ENCODE assay signal across 15 cellular contexts in the genomic region with DNA sequence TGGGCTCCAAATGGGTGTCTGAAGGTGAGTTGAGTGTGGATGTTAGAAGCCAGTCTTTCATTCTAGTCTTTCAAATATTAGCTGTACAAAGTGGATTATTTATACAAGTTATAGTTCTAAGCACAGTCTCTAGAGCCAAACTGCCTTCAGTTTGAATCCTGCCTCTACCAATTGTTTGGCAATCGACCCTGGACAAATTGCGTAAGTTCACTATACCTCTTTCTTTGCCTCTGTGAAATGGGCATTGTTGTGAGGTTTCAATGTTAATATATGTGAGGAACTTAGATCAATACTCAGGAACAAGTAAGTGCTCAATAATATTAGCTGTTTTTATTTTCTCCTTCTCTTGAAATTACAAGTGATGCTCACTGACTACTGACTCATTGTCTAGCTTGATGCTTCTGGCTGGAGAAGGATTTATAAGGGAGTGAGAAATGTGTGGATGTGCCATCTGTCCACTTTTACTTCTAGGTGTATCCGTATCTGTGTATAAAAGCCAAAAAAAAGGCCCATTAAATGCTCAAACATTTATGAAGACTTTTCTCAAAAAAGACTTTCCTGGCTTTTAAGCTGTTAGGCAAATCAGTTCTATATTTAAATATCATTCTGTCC. TPM values are rescaled to one million over a fixed set of nuclear protein-coding genes. Genes with fewer than 3 reads are reported as not detected.
DNase-seq lines count a peak whose midpoint lies in the region; ATAC-seq, FAIRE-seq and TF ChIP-seq lines count a peak whose summit lies in the region.
"Had no signal": no experiment of that assay in that cellular context is flagged by ENCODE, and none has a peak within 500 bp of the region (broad histone marks: within the 10 kb centered on the region; RNA-seq: fewer than 3 reads in every experiment).

No MANE protein-coding gene starts in this region.

- H3K4me2 ChIP-seq in SU-DHL-6 (ENCODE audit: low read depth, low read length, poor library complexity, severe bottlenecking) (peak overlapping the region; percentile 54), HepG2 (ENCODE audit: low read depth, low read length) (no peak overlapping the region)

- no peaks in the 10 kb centered on the region for H3K9me2 ChIP-seq in SU-DHL-6 (replicated peaks; ENCODE audit: insufficient read depth, low read length)

- peaks cover 5% of the 10 kb centered on the region; the same call in 1 of the 2 replicates for H3F3A ChIP-seq in SU-DHL-6 (ENCODE audit: insufficient read depth)

- WGBS in HepG2 (ENCODE audit: low lambda C conversion rate) = 45% methylated on average over 3 of the region's 3 CpGs

- no peak for TF ChIP-seq POLR2A in HepG2 (IDR thresholded peaks at IDR 0.05; ENCODE audit: insufficient read depth in 1 of 2, low read depth in 2 of 2, low read length in 2 of 2)

- H3K79me2 ChIP-seq in SU-DHL-6 (ENCODE audit: insufficient read depth, low read length) (no peaks in the 10 kb centered on the region), HepG2 (ENCODE audit: insufficient read depth, low read length) (no peaks in the 10 kb centered on the region)

- in situ Hi-C loops in HepG2 (cut with HindIII; ENCODE audit: extremely low pct_ligation_motif_present, low pct_unique_long_range_greater_than_20kb) = no loop called here

- no peaks in the 10 kb centered on the region for H3K9me3 ChIP-seq in SU-DHL-6 (ENCODE audit: insufficient read depth, low read length)
- H3K9me3 ChIP-seq in HepG2 (ENCODE audit: low read length) = no peaks in the 10 kb centered on the region
- H3K9me3 ChIP-seq: ovary had no signal

- H3K4me1 ChIP-seq in HepG2 (ENCODE audit: insufficient read depth, low read length) = peaks cover 35% of the 10 kb centered on the region

- DNase-seq in DMS53 (lab: John Stamatoyannopoulos, UW) = peak; percentile 13
- DNase-seq in DMS53 treated with DMSO at 0.1 percent for 48 hours (lab: John Stamatoyannopoulos, UW; ENCODE audit: unreplicated experiment) = no peak
- DNase-seq in HepG2 (ENCODE audit: low spot score) = no peak
- DNase-seq in superior temporal gyrus (ENCODE audit: extremely low spot score) = peak; percentile 46
- no peak for DNase-seq in amniotic stem cell (lab: John Stamatoyannopoulos, UW)
- DNase-seq: 8988T, foreskin melanocyte, NCI-H1694 treated with DMSO at 0.1 percent for 48 hours, NCI-H524 treated with DMSO at 0.1 percent for 48 hours, ovary had no signal

- no peak for FAIRE-seq in HepG2 (lab: Jason Lieb, UNC)
- FAIRE-seq: GM12878 had no signal

- intact Hi-C loops in HepG2 (cut with micrococcal nuclease; ENCODE audit: unreplicated experiment) = no loop called here

- no peak for TF ChIP-seq RAD21 in HepG2 (CRISPR knock-in tag; IDR thresholded peaks at IDR 0.05)

- H2AFZ ChIP-seq in SU-DHL-6 (ENCODE audit: low read depth, low read length, severe bottlenecking) (no peak overlapping the region), HepG2 (ENCODE audit: low read length) (no peak overlapping the region)

- no peak for TF ChIP-seq EP300 in HepG2 (IDR thresholded peaks at IDR 0.05; ENCODE audit: low read depth in 2 of 2, low read length in 2 of 2)
- TF ChIP-seq EP300 in HepG2 (CRISPR knock-in tag; IDR thresholded peaks at IDR 0.05; ENCODE audit: borderline replicate concordance) = no peak

- ATAC-seq in HepG2 (no peak), GM21526 (IDR thresholded peaks at IDR 0.05; ENCODE audit: low FRiP score, unreplicated experiment) (no peak), GM21786 (IDR thresholded peaks at IDR 0.05; ENCODE audit: unreplicated experiment) (no peak)
- ATAC-seq: Panc1 had no signal

- no peaks in the 10 kb centered on the region for H4K20me1 ChIP-seq in SU-DHL-6 (ENCODE audit: low read depth, low read length)
- H4K20me1 ChIP-seq in HepG2 (ENCODE audit: insufficient read depth, low read length) = no peaks in the 10 kb centered on the region

- H3K27ac ChIP-seq in SU-DHL-6 (ENCODE audit: low read depth, low read length) = peak overlapping the region; percentile 74
- H3K27ac ChIP-seq in HepG2 (ENCODE audit: extremely low read length, insufficient read depth, low read length) = no peak overlapping the region
- H3K27ac ChIP-seq: ovary had no signal

- H3K9ac ChIP-seq in SU-DHL-6 (ENCODE audit: low read length) = peak overlapping the region; percentile 12; the same call in 1 of the 2 replicates
- no peak overlapping the region for H3K9ac ChIP-seq in HepG2 (ENCODE audit: insufficient read depth, low read depth, low read length)

- no TSS peak for BruUV-seq in HepG2 (replicated peaks; lab: Mats Ljungman, UMichigan)

- H3K36me3 ChIP-seq in SU-DHL-6 (ENCODE audit: low read length) = no peaks in the 10 kb centered on the region
- H3K36me3 ChIP-seq in HepG2 (replicated peaks in 1 of 2; ENCODE audit: control insufficient read depth in 1 of 2, insufficient read depth in 2 of 2, low read length in 2 of 2) = no peaks in the 10 kb centered on the region
- H3K36me3 ChIP-seq: ovary had no signal

- TF ChIP-seq CTCF in SU-DHL-6 (IDR thresholded peaks at IDR 0.05; ENCODE audit: insufficient read depth, low read length, poor library complexity, severe bottlenecking) = no peak
- no peak for TF ChIP-seq CTCF in HepG2 (CRISPR knock-in tag; IDR thresholded peaks at IDR 0.05)

- H3K27me3 ChIP-seq in SU-DHL-6 (ENCODE audit: low read length) = no peaks in the 10 kb centered on the region
- no peaks in the 10 kb centered on the region for H3K27me3 ChIP-seq in HepG2 (ENCODE audit: control insufficient read depth in 1 of 2, insufficient read depth in 2 of 2, low read length in 2 of 2)
- H3K27me3 ChIP-seq: ovary had no signal

- peak overlapping the region; percentile 4 for H3K4me3 ChIP-seq in SU-DHL-6 (ENCODE audit: insufficient read depth, low read length, poor library complexity, severe bottlenecking)
- H3K4me3 ChIP-seq in HepG2 (replicated peaks in 1 of 3; ENCODE audit: insufficient read depth in 1 of 3, low read depth in 2 of 3, low read length in 3 of 3) = no peak overlapping the region
- H3K4me3 ChIP-seq: GM12878, ovary had no signal

- CTCF ChIA-PET in HepG2 (lab: Yijun Ruan, JAX; ENCODE audit: low intra/inter-chr PET ratio, low total read pairs) = no interaction called here

- POLR2A ChIA-PET in HepG2 (lab: Yijun Ruan, JAX) = interaction anchor here (1.2 kb wide), 1 partner anchor 200 kb away, joined by 3 read pairs; no protein-coding TSS in a partner anchor

RNA-seq across cellular contexts. Expression of gene RAPH1, which starts 48.1 kb away (rescaled TPM):
- total RNA-seq in HepG2 (2016; rRNA removed; fragmentation: Illumina TruSeq; extraction: Trizol) = 6.7 and 17.9 TPM in 2 replicates
- 9.6 and 10.3 TPM in 2 replicates for total RNA-seq in HepG2 (2016; cell fraction: cytosol; rRNA removed; fragmentation: Illumina TruSeq; extraction: Trizol; ENCODE audit: low read depth)
- total RNA-seq in HepG2 (2016; cell fraction: insoluble cytoplasmic fraction; rRNA removed; fragmentation: Illumina TruSeq; extraction: Trizol) = 6.1 and 18.5 TPM in 2 replicates
- 11.9 and 16.6 TPM in 2 replicates for total RNA-seq in HepG2 (2016; cell fraction: membrane; rRNA removed; fragmentation: Illumina TruSeq; extraction: Trizol)
- total RNA-seq in HepG2 (2016; cell fraction: nucleus; rRNA removed; fragmentation: Illumina TruSeq; extraction: Trizol) = 14.0 and 19.2 TPM in 2 replicates
- 5.3 TPM in 2 replicates for polyA plus RNA-seq in HepG2 (2011; rRNA removed)
- 2.0 and 2.9 TPM in 2 replicates for polyA plus RNA-seq in HepG2 (2011; cell fraction: cytosol; rRNA removed)
- polyA plus RNA-seq in HepG2 (2011; cell fraction: nucleus; rRNA removed) = 4.2 and 5.9 TPM in 2 replicates
- 6.5 and 7.6 TPM in 2 replicates for polyA plus RNA-seq in HepG2 (2012)
- polyA plus RNA-seq in HepG2 (2016; cell fraction: cytosol; fragmentation: Illumina TruSeq; extraction: Trizol; ENCODE audit: low read depth) = 1.4 and 2.7 TPM in 2 replicates
- 6.2 and 8.1 TPM in 2 replicates for polyA plus RNA-seq in HepG2 (2016; cell fraction: insoluble cytoplasmic fraction; fragmentation: Illumina TruSeq; extraction: Trizol; ENCODE audit: low read depth)
- 2.3 and 2.5 TPM in 2 replicates for polyA plus RNA-seq in HepG2 (2016; cell fraction: membrane; fragmentation: Illumina TruSeq; extraction: Trizol; ENCODE audit: low read depth)
- 12.1 and 13.7 TPM in 2 replicates for polyA plus RNA-seq in HepG2 (2016; cell fraction: nucleus; fragmentation: Illumina TruSeq; extraction: Trizol; ENCODE audit: insufficient read depth, low read depth)
- polyA minus RNA-seq in HepG2 (2011; rRNA and poly(A)+ RNA removed; ENCODE audit: low replicate concordance) = 9.4 and 9.7 TPM in 2 replicates
- 9.3 and 11.0 TPM in 2 replicates for polyA minus RNA-seq in HepG2 (2011; cell fraction: cytosol; rRNA and poly(A)+ RNA removed)
- 13.0 and 19.0 TPM in 2 replicates for polyA minus RNA-seq in HepG2 (2011; cell fraction: nucleus; rRNA and poly(A)+ RNA removed)

Comparison
In these comparisons a context has a peak if more than half of its experiments do, and no peak if none do; other contexts are left out.
1. DNase-seq: peak in DMS53 (single experiment) and superior temporal gyrus (single experiment); none in DMS53 treated with DMSO at 0.1 percent for 48 hours (single experiment), HepG2 (single experiment) and amniotic stem cell (single experiment).